In genomic region chr1:42924249-42925131, GRCh38 we compare ENCODE assay signal across 8 cellular contexts. TPM values are rescaled to one million over a fixed set of nuclear protein-coding genes. Genes with fewer than 3 reads are reported as not detected.
DNase-seq lines count a peak whose midpoint lies in the region; ATAC-seq and TF ChIP-seq lines count a peak whose summit lies in the region.

No MANE protein-coding gene starts in this region.

- peak; percentile 89 to 94 for ATAC-seq in activated naive CD4-positive, alpha-beta T cell treated with anti-CD3 and anti-CD28 coated beads, Interleukin-2, amount 50 U/mL, for 72 hours

- WGBS in SK-N-SH (ENCODE audit: low lambda C conversion rate) = 7% methylated on average over 10 of the region's 69 CpGs
- 1 to 2% (median 1%) methylated on average over 55 to 69 of the region's 69 CpGs for WGBS in ovary, 3 donors
- 0 to 2% methylated on average over 17 to 22 of the region's 69 CpGs for WGBS in thyroid gland, 2 donors

- no peak for TF ChIP-seq RAD21 in SK-N-SH (IDR thresholded peaks at IDR 0.05; ENCODE audit: low read length)

- peak overlapping the region; percentile 90 to 97 for H3K27ac Mint-ChIP-seq in activated naive CD4-positive, alpha-beta T cell treated with anti-CD3 and anti-CD28 coated beads, Interleukin-2, amount 50 U/mL, for 72 hours

- TF ChIP-seq CTCF in SK-N-SH (IDR thresholded peaks at IDR 0.05) (peak; percentile 29; the same call in 1 of the 2 replicates), ovary (IDR thresholded peaks at IDR 0.05) (peak in 1 of 3 donors; percentile 14), thyroid gland (IDR thresholded peaks at IDR 0.05) (peak in 1 of 6 experiments; percentile 3)

- H3K36me3 ChIP-seq in SK-N-SH (replicated peaks in 1 of 2; ENCODE audit: control insufficient read depth in 1 of 2, insufficient read depth in 2 of 2, low read length in 1 of 2) = peaks cover 11 to 39% of the 10 kb centered on the region in 2 experiments
- no peaks in the 10 kb centered on the region for H3K36me3 ChIP-seq in ovary
- peaks cover 0 to 7% of the 10 kb centered on the region in 2 donors for H3K36me3 ChIP-seq in thyroid gland

- H3K4me3 ChIP-seq in SK-N-SH (ENCODE audit: low read depth in 2 of 2, low read length in 1 of 2) (peak overlapping the region; percentile 66 to 73), ovary (peak overlapping the region; percentile 63), thyroid gland (replicated peaks in 1 of 3) (peak overlapping the region; percentile 43 to 97 (median 73))

- CTCF ChIA-PET in HEK293T (lab: Yijun Ruan, JAX) (interaction anchor here (0.6 to 3.7 kb wide), 6 partner anchors 10 to 149 kb away, joined by 3 to 50 read pairs (median 4); no protein-coding TSS in a partner anchor), SK-N-SH (lab: Yijun Ruan, JAX) (interaction anchor here (1.0 to 19.0 kb wide), 11 partner anchors 11 to 158 kb away, joined by 3 to 607 read pairs (median 5); partner anchors contain the start of genes C1orf50 and P3H1)

- no peaks in the 10 kb centered on the region for H3K9me3 Mint-ChIP-seq in activated naive CD4-positive, alpha-beta T cell treated with anti-CD3 and anti-CD28 coated beads, Interleukin-2, amount 50 U/mL, for 72 hours

- H3K27ac ChIP-seq in SK-N-SH (ENCODE audit: low read depth in 2 of 2, low read length in 1 of 2) (peak overlapping the region; percentile 64 to 82), ovary (peak overlapping the region; percentile 77 to 80), thyroid gland (peak overlapping the region; percentile 84 to 98 (median 90))

- peaks cover 27% of the 10 kb centered on the region for H3F3A ChIP-seq in SK-N-SH (replicated peaks; ENCODE audit: insufficient read depth)

- DNase-seq in GM04504 (ENCODE audit: low read depth) = peak; percentile 73
- DNase-seq in HEK293T (ENCODE audit: extremely low spot score) = peak; percentile 95
- DNase-seq in NAMALWA (ENCODE audit: low spot score) = peak; percentile 95
- DNase-seq in SK-N-SH = peak; percentile 96
- DNase-seq in activated naive CD4-positive, alpha-beta T cell treated with anti-CD3 and anti-CD28 coated beads, Interleukin-2, amount 50 U/mL, for 72 hours (ENCODE audit: low spot score in 2 of 2) = peak; percentile 91 to 98
- peak; percentile 85 for DNase-seq in glomerular visceral epithelial cell (ENCODE audit: extremely low spot score)
- DNase-seq in ovary = peak; percentile 93 to 95 (median 94)
- DNase-seq in thyroid gland = peak; percentile 96 to 97

- peak overlapping the region; percentile 80 for H3K4me2 ChIP-seq in SK-N-SH

- TF ChIP-seq POLR2A in ovary (IDR thresholded peaks at IDR 0.05) = peak; percentile 79
- TF ChIP-seq POLR2A in thyroid gland (IDR thresholded peaks at IDR 0.05) = peak in 1 of 2 donors; percentile 93

- no peaks in the 10 kb centered on the region for H4K20me1 ChIP-seq in SK-N-SH (ENCODE audit: insufficient read depth)

- no peaks in the 10 kb centered on the region for H3K9me2 ChIP-seq in SK-N-SH

- no peak for TF ChIP-seq EP300 in SK-N-SH (IDR thresholded peaks at IDR 0.05; ENCODE audit: borderline replicate concordance in 1 of 2, low read depth in 1 of 2, low read length in 1 of 2)
- no peak for TF ChIP-seq EP300 in ovary (IDR thresholded peaks at IDR 0.05)

- H2AFZ ChIP-seq in SK-N-SH (ENCODE audit: low read depth) = peak overlapping the region; percentile 85

- no peaks in the 10 kb centered on the region for H3K27me3 ChIP-seq in SK-N-SH (ENCODE audit: insufficient read depth)
- H3K27me3 ChIP-seq in ovary = no peaks in the 10 kb centered on the region
- H3K27me3 ChIP-seq in thyroid gland = no peaks in the 10 kb centered on the region

- H3K9me3 ChIP-seq in SK-N-SH = no peaks in the 10 kb centered on the region
- H3K9me3 ChIP-seq in ovary = no peaks in the 10 kb centered on the region
- no peaks in the 10 kb centered on the region for H3K9me3 ChIP-seq in thyroid gland

- H3K9ac ChIP-seq in SK-N-SH = peak overlapping the region; percentile 64

- POLR2A ChIA-PET in HEK293T (lab: Yijun Ruan, JAX) = interaction anchor here (0.6 to 4.0 kb wide), 16 partner anchors 12 to 303 kb away, joined by 3 to 54 read pairs (median 4); partner anchors contain the start of genes C1orf50, CFAP57, EBNA1BP2 and ERMAP
- POLR2A ChIA-PET in SK-N-SH (lab: Yijun Ruan, JAX) = interaction anchor here (1.1 to 2.6 kb wide), 6 partner anchors 22 to 158 kb away, joined by 3 to 22 read pairs (median 5); partner anchors contain the start of genes C1orf50, P3H1 and ZNF691

- intact Hi-C loops in ovary (cut with DNase I) = loop anchor here in 2 of 4 donors (5.0 to 10.0 kb wide), 2 partner anchors 148 to 160 kb away; partner anchors contain the start of genes C1orf50 (in 1 of the 2) and P3H1 (in 1 of the 2)
- intact Hi-C loops in thyroid gland (cut with DNase I) = loop anchor here (5.0 kb wide), 2 partner anchors 38 to 148 kb away; no protein-coding TSS in a partner anchor

- H3K4me1 ChIP-seq in SK-N-SH (ENCODE audit: control insufficient read depth in 1 of 2, insufficient read depth in 2 of 2, low read depth in 1 of 2, low read length in 1 of 2) = peaks cover 0 to 11% of the 10 kb centered on the region in 2 experiments; a peak in 3 of 4 replicates
- peaks cover 2% of the 10 kb centered on the region for H3K4me1 ChIP-seq in ovary (ENCODE audit: insufficient read depth)
- peaks cover 4 to 7% of the 10 kb centered on the region in 2 donors for H3K4me1 ChIP-seq in thyroid gland

- H3K36me3 Mint-ChIP-seq in activated naive CD4-positive, alpha-beta T cell treated with anti-CD3 and anti-CD28 coated beads, Interleukin-2, amount 50 U/mL, for 72 hours = peaks cover 17 to 26% of the 10 kb centered on the region in 2 donors

- H3K79me2 ChIP-seq in SK-N-SH (ENCODE audit: insufficient read depth) = no peaks in the 10 kb centered on the region

TF ChIP-seq in HEK293T, 16 proteins besides CTCF, POLR2A, EP300 and RAD21:
- TF ChIP-seq L3MBTL2 (conservative IDR thresholded peaks at IDR 0.05) (peak; percentile 87), LEF1 (IDR thresholded peaks at IDR 0.05; ENCODE audit: borderline replicate concordance) (no peak), TARDBP (IDR thresholded peaks at IDR 0.05) (no peak), SP1 (IDR thresholded peaks at IDR 0.05) (no peak), CTBP1 (IDR thresholded peaks at IDR 0.05; ENCODE audit: borderline replicate concordance) (no peak), BHLHE40 (IDR thresholded peaks at IDR 0.05; ENCODE audit: borderline replicate concordance) (no peak)

TF ChIP-seq in SK-N-SH, 30 proteins besides CTCF, POLR2A, EP300 and RAD21 (continues in another document):
- peak; percentile 88 for TF ChIP-seq POLR2AphosphoS5 (IDR thresholded peaks at IDR 0.05; ENCODE audit: low read depth, low read length)
- TF ChIP-seq IRF3 (IDR thresholded peaks at IDR 0.05; ENCODE audit: low read depth, low read length) = peak; percentile 33; the same call in 1 of the 2 replicates
- TF ChIP-seq TEAD4 (IDR thresholded peaks at IDR 0.05; ENCODE audit: borderline replicate concordance, insufficient read depth) = no peak
- TF ChIP-seq RFX5 (IDR thresholded peaks at IDR 0.05; ENCODE audit: low read length) = peak; percentile 81
- no peak; the same call in 1 of the 2 replicates for TF ChIP-seq JUND (IDR thresholded peaks at IDR 0.05)
- TF ChIP-seq ELF1 (IDR thresholded peaks at IDR 0.05) = no peak
- TF ChIP-seq SMC3 (IDR thresholded peaks at IDR 0.05; ENCODE audit: low read depth, low read length) = no peak
- TF ChIP-seq NRF1 (IDR thresholded peaks at IDR 0.05; ENCODE audit: low read depth, low read length) = peak; percentile 69
- TF ChIP-seq USF2 (IDR thresholded peaks at IDR 0.05; ENCODE audit: borderline replicate concordance, low read depth, low read length) = no peak
- TF ChIP-seq FOXJ3 (CRISPR knock-in tag; IDR thresholded peaks at IDR 0.05) = no peak
- TF ChIP-seq RXRA (IDR thresholded peaks at IDR 0.05; ENCODE audit: borderline replicate concordance, low read depth) = no peak
- TF ChIP-seq NFIC (IDR thresholded peaks at IDR 0.05; ENCODE audit: borderline replicate concordance) = no peak
- peak; percentile 82 for TF ChIP-seq YY1 (IDR thresholded peaks at IDR 0.05; ENCODE audit: low read depth)
- TF ChIP-seq PBX3 (IDR thresholded peaks at IDR 0.05) = peak; percentile 1; the same call in 1 of the 2 replicates

RNA-seq across cellular contexts. Expression of gene SLC2A1, which starts 34.2 kb away (rescaled TPM):
- polyA plus RNA-seq in SK-N-SH (2012; rRNA removed) = 50.5 and 63.8 TPM in 2 replicates
- 26.8 and 43.4 TPM in 2 replicates for polyA plus RNA-seq in SK-N-SH (2012; cell fraction: cytosol; rRNA removed)
- polyA plus RNA-seq in SK-N-SH (2012; cell fraction: nucleus; rRNA removed) = 110 and 122 TPM in 2 replicates
- total RNA-seq in activated naive CD4-positive, alpha-beta T cell treated with anti-CD3 and anti-CD28 coated beads, Interleukin-2, amount 50 U/mL, for 72 hours = 100 to 1,000 TPM in 1 of 2 donors, 10 to 100 TPM in 1; 39.9 to 121 TPM
- total RNA-seq in ovary = 10 to 100 TPM; 10.3 to 65.4 (median 26.0) TPM
- 10 to 100 TPM; 11.4 to 11.7 TPM for polyA plus RNA-seq in ovary
- 100 to 1,000 TPM in 2 of 4 donors, 10 to 100 TPM in 2; 15.0 to 208 (median 91.4) TPM for total RNA-seq in thyroid gland

Comparison
In these comparisons a context has a peak if more than half of its experiments do, and no peak if none do; other contexts are left out.
1. Peak in every context shown above with its lines: DNase-seq, ATAC-seq, H3K4me3 ChIP-seq and H3K27ac ChIP-seq.